In the genomic region with DNA sequence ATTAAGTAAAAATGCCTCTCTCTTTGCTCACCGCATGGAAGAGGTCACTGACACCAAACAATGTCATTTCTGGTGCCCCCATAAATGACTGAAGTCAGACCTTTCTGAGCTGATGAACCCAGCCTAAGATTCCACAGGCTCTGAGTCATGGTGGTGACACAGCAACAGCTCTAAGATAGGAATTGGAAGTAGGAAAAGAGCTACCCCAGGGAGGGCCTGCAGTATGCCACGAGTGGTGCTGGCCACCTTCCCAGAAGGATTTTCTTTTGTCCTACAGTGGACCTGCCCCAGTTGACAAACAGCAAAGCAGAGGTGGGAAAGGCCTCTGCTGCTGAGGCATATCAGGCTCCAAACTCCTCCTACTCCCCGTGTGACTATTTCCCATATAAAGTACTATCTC, we compare ENCODE assay signal across 16 cellular contexts.
A peak's percentile ranks its signal among the peaks of the same experiment; 100 is the strongest.
DNase-seq lines count a peak whose midpoint lies in the region; ATAC-seq, FAIRE-seq and TF ChIP-seq lines count a peak whose summit lies in the region.
"Had no signal": no experiment of that assay in that cellular context is flagged by ENCODE, and none has a peak within 500 bp of the region (broad histone marks: within the 10 kb centered on the region; RNA-seq: fewer than 3 reads in every experiment).

No MANE protein-coding gene starts in this region.

- H3K4me3 ChIP-seq in HCT116 (replicated peaks in 1 of 2; ENCODE audit: low read depth in 1 of 2, low read length in 2 of 2) (no peak overlapping the region), foreskin fibroblast (ENCODE audit: low read depth in 1 of 2, low read length in 2 of 2) (no peak overlapping the region), skeletal muscle satellite cell (ENCODE audit: low read length) (no peak overlapping the region)
- H3K4me3 ChIP-seq: lower lobe of right lung, right lobe of liver had no signal

- H3K9me2 ChIP-seq in HCT116 (ENCODE audit: insufficient read depth) = no peaks in the 10 kb centered on the region

- H3K4me1 ChIP-seq in HCT116 (ENCODE audit: control insufficient read depth in 1 of 2, insufficient read depth in 2 of 2, low read length in 2 of 2) = peaks cover 10 to 28% of the 10 kb centered on the region in 2 experiments; a peak in 3 of 4 replicates
- H3K4me1 ChIP-seq in skeletal muscle satellite cell (ENCODE audit: control insufficient read depth, insufficient read depth, low read length) = peaks cover 32% of the 10 kb centered on the region
- H3K4me1 ChIP-seq: lower lobe of right lung had no signal

- no peak for TF ChIP-seq POLR2A in HCT116 (IDR thresholded peaks at IDR 0.05; ENCODE audit: borderline replicate concordance, extremely low read depth, insufficient read depth, insufficient read length)

- no peaks in the 10 kb centered on the region for H3K9me3 ChIP-seq in HCT116 (ENCODE audit: control insufficient read depth in 1 of 2, insufficient read depth in 1 of 2, low read depth in 1 of 2, low read length in 2 of 2)
- no peaks in the 10 kb centered on the region for H3K9me3 ChIP-seq in skeletal muscle satellite cell (replicated peaks; ENCODE audit: low read length)
- H3K9me3 ChIP-seq: lower lobe of right lung, right lobe of liver had no signal

- intact Hi-C loops in HCT116 (cut with micrococcal nuclease) = no loop called here

- peak; percentile 26 for DNase-seq in HCT116 (ENCODE audit: low read depth, low spot score)
- peak; percentile 94 to 96 for DNase-seq in foreskin fibroblast
- no peak for DNase-seq in D721Med (ENCODE audit: insufficient read length, low spot score)
- DNase-seq in occipital lobe (lab: John Stamatoyannopoulos, UW) = no peak
- DNase-seq in NCI-H2196 treated with DMSO at 0.1 percent for 48 hours (lab: John Stamatoyannopoulos, UW; ENCODE audit: unreplicated experiment) = no peak
- DNase-seq: activated CD4-positive, alpha-beta T cell treated with anti-CD3 and anti-CD28 coated beads, Interleukin-2, amount 10 ng/mL, durations not matched to agents 7 days and 5 days; endodermal cell; GF-D8; lower lobe of right lung; NCI-H2081 treated with DMSO at 0.1 percent for 48 hours; SHP77 treated with DMSO at 0.1 percent for 48 hours had no signal

- H3K79me2 ChIP-seq in HCT116 (ENCODE audit: insufficient read depth, low read length) = no peaks in the 10 kb centered on the region

- RAD21 ChIA-PET in HCT116 (lab: Charles Lee; ENCODE audit: low non-redundant PET in 1 of 2, low total read pairs in 2 of 2, uncharacterized antibody in 2 of 2, unreplicated experiment in 2 of 2) = no interaction called here

- H2AFZ ChIP-seq in HCT116 (ENCODE audit: low read depth, low read length, poor library complexity, severe bottlenecking) = no peak overlapping the region

- H3K9ac ChIP-seq in HCT116 (ENCODE audit: low read length) (no peak overlapping the region; the same call in 1 of the 2 replicates), skeletal muscle satellite cell (ENCODE audit: low read depth, low read length) (no peak overlapping the region)

- TF ChIP-seq CTCF in HCT116 (IDR thresholded peaks at IDR 0.05 in 2 of 3, conservative IDR thresholded peaks at IDR 0.05 in 1 of 3; ENCODE audit: borderline replicate concordance in 1 of 3, insufficient read depth in 1 of 3, low read depth in 2 of 3, low read length in 2 of 3) (no peak), foreskin fibroblast (IDR thresholded peaks at IDR 0.05; ENCODE audit: low read depth, low read length) (no peak), D721Med (IDR thresholded peaks at IDR 0.05; ENCODE audit: insufficient read depth, missing control alignments) (no peak)

- H3K27ac ChIP-seq in HCT116 (ENCODE audit: low read depth, low read length) = no peak overlapping the region
- H3K27ac ChIP-seq: lower lobe of right lung, right lobe of liver had no signal

- peak; percentile 93 for ATAC-seq in HCT116
- ATAC-seq in SK-N-SH treated with all-trans-retinoic acid at 6 μM for 48 hours = peak; percentile 89
- ATAC-seq in GM21576 (IDR thresholded peaks at IDR 0.05; ENCODE audit: unreplicated experiment) = no peak
- ATAC-seq: activated naive CD4-positive, alpha-beta T cell treated with anti-CD3 and anti-CD28 coated beads, Interleukin-2, amount 50 U/mL, for 72 hours had no signal

- POLR2A ChIA-PET in HCT116 (lab: Charles Lee) = no interaction called here

- BruUV-seq in HCT116 (replicated peaks; lab: Mats Ljungman, UMichigan) = no TSS peak

- H3K27me3 ChIP-seq in HCT116 (ENCODE audit: insufficient read depth, low read length) (peaks cover 5% of the 10 kb centered on the region; the same call in 1 of the 2 replicates), skeletal muscle satellite cell (ENCODE audit: control insufficient read depth, insufficient read depth, low read length) (no peaks in the 10 kb centered on the region)
- H3K27me3 ChIP-seq: right lobe of liver had no signal

- H3K4me2 ChIP-seq in HCT116 (ENCODE audit: low read length) = peak overlapping the region; percentile 58
- peak overlapping the region; percentile 32 for H3K4me2 ChIP-seq in skeletal muscle satellite cell (ENCODE audit: low read length)

- no peaks in the 10 kb centered on the region for H4K20me1 ChIP-seq in HCT116 (ENCODE audit: insufficient read depth)

- CTCF ChIA-PET in HCT116 (lab: Charles Lee) = interaction anchor here (1.1 to 1.8 kb wide), 3 partner anchors 16 to 44 kb away, joined by 4 to 9 read pairs (median 6); no protein-coding TSS in a partner anchor

- no peak for TF ChIP-seq RAD21 in HCT116 (IDR thresholded peaks at IDR 0.05; ENCODE audit: low read depth)

- H3K36me3 ChIP-seq in HCT116 (ENCODE audit: control insufficient read depth in 1 of 2, insufficient read depth in 2 of 2, low read length in 2 of 2) (no peaks in the 10 kb centered on the region), skeletal muscle satellite cell (ENCODE audit: insufficient read depth, low read length) (no peaks in the 10 kb centered on the region)
- H3K36me3 ChIP-seq: lower lobe of right lung, right lobe of liver had no signal

- FAIRE-seq in D721Med (lab: Jason Lieb, UNC) = no peak

TF ChIP-seq in HCT116, 20 proteins besides CTCF, POLR2A, EP300 and RAD21:
- no peak for TF ChIP-seq ELF1 (IDR thresholded peaks at IDR 0.05; ENCODE audit: borderline replicate concordance, low read depth)
- TF ChIP-seq JUND (IDR thresholded peaks at IDR 0.05) = 0 out of 2 replicates have a peak, but pooled peaks have one; percentile 26
- TF ChIP-seq FOSL1 (IDR thresholded peaks at IDR 0.05; ENCODE audit: low read depth) = peak; percentile 42; the same call in 1 of the 2 replicates
- no peak for TF ChIP-seq EZH2phosphoT487 (IDR thresholded peaks at IDR 0.05; ENCODE audit: borderline replicate concordance)
TF ChIP-seq in HCT116: peak in this region for 2.

TF ChIP-seq in SK-N-SH treated with all-trans-retinoic acid at 6 μM for 48 hours, 23 proteins besides CTCF, POLR2A, EP300 and RAD21 (continues in another document):
- TF ChIP-seq, protein P1, sequence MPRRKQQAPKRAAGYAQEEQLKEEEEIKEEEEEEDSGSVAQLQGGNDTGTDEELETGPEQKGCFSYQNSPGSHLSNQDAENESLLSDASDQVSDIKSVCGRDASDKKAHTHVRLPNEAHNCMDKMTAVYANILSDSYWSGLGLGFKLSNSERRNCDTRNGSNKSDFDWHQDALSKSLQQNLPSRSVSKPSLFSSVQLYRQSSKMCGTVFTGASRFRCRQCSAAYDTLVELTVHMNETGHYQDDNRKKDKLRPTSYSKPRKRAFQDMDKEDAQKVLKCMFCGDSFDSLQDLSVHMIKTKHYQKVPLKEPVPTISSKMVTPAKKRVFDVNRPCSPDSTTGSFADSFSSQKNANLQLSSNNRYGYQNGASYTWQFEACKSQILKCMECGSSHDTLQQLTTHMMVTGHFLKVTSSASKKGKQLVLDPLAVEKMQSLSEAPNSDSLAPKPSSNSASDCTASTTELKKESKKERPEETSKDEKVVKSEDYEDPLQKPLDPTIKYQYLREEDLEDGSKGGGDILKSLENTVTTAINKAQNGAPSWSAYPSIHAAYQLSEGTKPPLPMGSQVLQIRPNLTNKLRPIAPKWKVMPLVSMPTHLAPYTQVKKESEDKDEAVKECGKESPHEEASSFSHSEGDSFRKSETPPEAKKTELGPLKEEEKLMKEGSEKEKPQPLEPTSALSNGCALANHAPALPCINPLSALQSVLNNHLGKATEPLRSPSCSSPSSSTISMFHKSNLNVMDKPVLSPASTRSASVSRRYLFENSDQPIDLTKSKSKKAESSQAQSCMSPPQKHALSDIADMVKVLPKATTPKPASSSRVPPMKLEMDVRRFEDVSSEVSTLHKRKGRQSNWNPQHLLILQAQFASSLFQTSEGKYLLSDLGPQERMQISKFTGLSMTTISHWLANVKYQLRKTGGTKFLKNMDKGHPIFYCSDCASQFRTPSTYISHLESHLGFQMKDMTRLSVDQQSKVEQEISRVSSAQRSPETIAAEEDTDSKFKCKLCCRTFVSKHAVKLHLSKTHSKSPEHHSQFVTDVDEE (CRISPR knock-in tag; IDR thresholded peaks at IDR 0.05) = no peak
- TF ChIP-seq ZC3H10 (CRISPR knock-in tag; IDR thresholded peaks at IDR 0.05) (no peak), ISL1 (CRISPR knock-in tag; IDR thresholded peaks at IDR 0.05) (no peak), ZNF565 (CRISPR knock-in tag; conservative IDR thresholded peaks at IDR 0.05; ENCODE audit: low read depth) (no peak), GLIS3 (CRISPR knock-in tag; IDR thresholded peaks at IDR 0.05) (no peak), ESRRG (CRISPR knock-in tag; IDR thresholded peaks at IDR 0.05) (no peak)
- TF ChIP-seq, protein P2, sequence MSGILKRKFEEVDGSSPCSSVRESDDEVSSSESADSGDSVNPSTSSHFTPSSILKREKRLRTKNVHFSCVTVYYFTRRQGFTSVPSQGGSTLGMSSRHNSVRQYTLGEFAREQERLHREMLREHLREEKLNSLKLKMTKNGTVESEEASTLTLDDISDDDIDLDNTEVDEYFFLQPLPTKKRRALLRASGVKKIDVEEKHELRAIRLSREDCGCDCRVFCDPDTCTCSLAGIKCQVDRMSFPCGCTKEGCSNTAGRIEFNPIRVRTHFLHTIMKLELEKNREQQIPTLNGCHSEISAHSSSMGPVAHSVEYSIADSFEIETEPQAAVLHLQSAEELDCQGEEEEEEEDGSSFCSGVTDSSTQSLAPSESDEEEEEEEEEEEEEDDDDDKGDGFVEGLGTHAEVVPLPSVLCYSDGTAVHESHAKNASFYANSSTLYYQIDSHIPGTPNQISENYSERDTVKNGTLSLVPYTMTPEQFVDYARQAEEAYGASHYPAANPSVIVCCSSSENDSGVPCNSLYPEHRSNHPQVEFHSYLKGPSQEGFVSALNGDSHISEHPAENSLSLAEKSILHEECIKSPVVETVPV (CRISPR knock-in tag; IDR thresholded peaks at IDR 0.05) = no peak

Comparison
In these comparisons a context has a peak if more than half of its experiments do, and no peak if none do; other contexts are left out.
1. DNase-seq: peak in HCT116 (single experiment) and foreskin fibroblast (2 of 2); none in D721Med (single experiment), occipital lobe (single experiment) and NCI-H2196 treated with DMSO at 0.1 percent for 48 hours (single experiment).